Comparison of ENCODE assay signal across 1 cellular context in genomic region chr12:51980051-51980808, GRCh38.
TF ChIP-seq lines count a peak whose summit lies in the region.

No MANE protein-coding gene starts in this region.

TF ChIP-seq in GM12878, 131 proteins besides CTCF, POLR2A, EP300 and RAD21 (continued from another document):
- TF ChIP-seq, protein P1, sequence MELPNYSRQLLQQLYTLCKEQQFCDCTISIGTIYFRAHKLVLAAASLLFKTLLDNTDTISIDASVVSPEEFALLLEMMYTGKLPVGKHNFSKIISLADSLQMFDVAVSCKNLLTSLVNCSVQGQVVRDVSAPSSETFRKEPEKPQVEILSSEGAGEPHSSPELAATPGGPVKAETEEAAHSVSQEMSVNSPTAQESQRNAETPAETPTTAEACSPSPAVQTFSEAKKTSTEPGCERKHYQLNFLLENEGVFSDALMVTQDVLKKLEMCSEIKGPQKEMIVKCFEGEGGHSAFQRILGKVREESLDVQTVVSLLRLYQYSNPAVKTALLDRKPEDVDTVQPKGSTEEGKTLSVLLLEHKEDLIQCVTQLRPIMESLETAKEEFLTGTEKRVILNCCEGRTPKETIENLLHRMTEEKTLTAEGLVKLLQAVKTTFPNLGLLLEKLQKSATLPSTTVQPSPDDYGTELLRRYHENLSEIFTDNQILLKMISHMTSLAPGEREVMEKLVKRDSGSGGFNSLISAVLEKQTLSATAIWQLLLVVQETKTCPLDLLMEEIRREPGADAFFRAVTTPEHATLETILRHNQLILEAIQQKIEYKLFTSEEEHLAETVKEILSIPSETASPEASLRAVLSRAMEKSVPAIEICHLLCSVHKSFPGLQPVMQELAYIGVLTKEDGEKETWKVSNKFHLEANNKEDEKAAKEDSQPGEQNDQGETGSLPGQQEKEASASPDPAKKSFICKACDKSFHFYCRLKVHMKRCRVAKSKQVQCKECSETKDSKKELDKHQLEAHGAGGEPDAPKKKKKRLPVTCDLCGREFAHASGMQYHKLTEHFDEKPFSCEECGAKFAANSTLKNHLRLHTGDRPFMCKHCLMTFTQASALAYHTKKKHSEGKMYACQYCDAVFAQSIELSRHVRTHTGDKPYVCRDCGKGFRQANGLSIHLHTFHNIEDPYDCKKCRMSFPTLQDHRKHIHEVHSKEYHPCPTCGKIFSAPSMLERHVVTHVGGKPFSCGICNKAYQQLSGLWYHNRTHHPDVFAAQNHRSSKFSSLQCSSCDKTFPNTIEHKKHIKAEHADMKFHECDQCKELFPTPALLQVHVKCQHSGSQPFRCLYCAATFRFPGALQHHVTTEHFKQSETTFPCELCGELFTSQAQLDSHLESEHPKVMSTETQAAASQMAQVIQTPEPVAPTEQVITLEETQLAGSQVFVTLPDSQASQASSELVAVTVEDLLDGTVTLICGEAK (IDR thresholded peaks at IDR 0.05; ENCODE audit: borderline replicate concordance) = no peak
- TF ChIP-seq IRF4 (IDR thresholded peaks at IDR 0.05; ENCODE audit: low read depth, low read length) (0 out of 2 replicates have a peak, but pooled peaks have one; percentile 16), RELB (IDR thresholded peaks at IDR 0.05; ENCODE audit: low read depth) (no peak), ZNF24 (IDR thresholded peaks at IDR 0.05) (no peak), ZNF207 (IDR thresholded peaks at IDR 0.05; ENCODE audit: borderline replicate concordance) (peak; percentile 30; the same call in 1 of the 2 replicates), BHLHE40 (IDR thresholded peaks at IDR 0.05; ENCODE audit: borderline replicate concordance in 1 of 2, low read depth in 2 of 2, low read length in 1 of 2) (0 out of 4 replicates have a peak, but pooled peaks of 1 of the 2 experiments have one; percentile 18), YY1 (IDR thresholded peaks at IDR 0.05; ENCODE audit: low read depth, low read length) (peak; percentile 73; the same call in 1 of the 2 replicates)
